Comparison of ENCODE assay signal across 8 cellular contexts in genomic region chr4:56301181-56302076, GRCh38.
DNase-seq lines count a peak whose midpoint lies in the region; ATAC-seq and TF ChIP-seq lines count a peak whose summit lies in the region.

No MANE protein-coding gene starts in this region.

- no peaks in the 10 kb centered on the region for H3K4me1 ChIP-seq in prostate gland (replicated peaks)

- no peaks in the 10 kb centered on the region for H3K9me3 Mint-ChIP-seq in activated naive CD4-positive, alpha-beta T cell treated with anti-CD3 and anti-CD28 coated beads, Interleukin-2, amount 10 ng/mL, durations not matched to agents 7 days and 5 days

- H3K4me3 Mint-ChIP-seq in activated naive CD4-positive, alpha-beta T cell treated with anti-CD3 and anti-CD28 coated beads, Interleukin-2, amount 10 ng/mL, durations not matched to agents 7 days and 5 days = peak overlapping the region; percentile 6

- H3K27ac Mint-ChIP-seq in activated naive CD4-positive, alpha-beta T cell treated with anti-CD3 and anti-CD28 coated beads, Interleukin-2, amount 10 ng/mL, durations not matched to agents 7 days and 5 days = no peak overlapping the region

- H3K9me3 ChIP-seq in prostate gland = no peaks in the 10 kb centered on the region

- H3K4me1 Mint-ChIP-seq in activated naive CD4-positive, alpha-beta T cell treated with anti-CD3 and anti-CD28 coated beads, Interleukin-2, amount 10 ng/mL, durations not matched to agents 7 days and 5 days = peaks cover 11% of the 10 kb centered on the region

- TF ChIP-seq POLR2A in prostate gland (IDR thresholded peaks at IDR 0.05) = no peak

- WGBS in prostate gland = 26% methylated on average over 10 of the region's 10 CpGs

- peak; percentile 43 for DNase-seq in GM12864 (ENCODE audit: low read depth)
- peak; percentile 75 for DNase-seq in HEK293T (ENCODE audit: extremely low spot score)
- peak; percentile 53 for DNase-seq in MV-4-11 (lab: John Stamatoyannopoulos, UW)
- DNase-seq in SK-N-DZ (ENCODE audit: low spot score) = peak; percentile 73
- peak; percentile 80 for DNase-seq in activated naive CD4-positive, alpha-beta T cell treated with anti-CD3 and anti-CD28 coated beads, Interleukin-2, amount 10 ng/mL, durations not matched to agents 7 days and 5 days
- peak; percentile 58 to 93 (median 80) for DNase-seq in head of caudate nucleus
- DNase-seq in prostate gland (ENCODE audit: low spot score) = peak; percentile 56

- ATAC-seq in HG03097 (IDR thresholded peaks at IDR 0.05; ENCODE audit: low FRiP score, unreplicated experiment) = no peak

- H3K36me3 ChIP-seq in prostate gland = no peaks in the 10 kb centered on the region

- no peaks in the 10 kb centered on the region for H3K36me3 Mint-ChIP-seq in activated naive CD4-positive, alpha-beta T cell treated with anti-CD3 and anti-CD28 coated beads, Interleukin-2, amount 10 ng/mL, durations not matched to agents 7 days and 5 days

- no peaks in the 10 kb centered on the region for H3K27me3 ChIP-seq in prostate gland (replicated peaks; ENCODE audit: insufficient read depth)

- H3K4me3 ChIP-seq in GM12864 (ENCODE audit: low read depth, low read length) = no peak overlapping the region
- H3K4me3 ChIP-seq in prostate gland = no peak overlapping the region

- no peak overlapping the region for H3K27ac ChIP-seq in prostate gland

- CTCF ChIA-PET in HEK293T (lab: Yijun Ruan, JAX) = interaction anchor here (0.6 to 0.7 kb wide), 5 partner anchors 337 to 903 kb away, joined by 3 to 6 read pairs (median 3); no protein-coding TSS in a partner anchor
- CTCF ChIA-PET in activated naive CD4-positive, alpha-beta T cell treated with anti-CD3 and anti-CD28 coated beads, Interleukin-2, amount 10 ng/mL, durations not matched to agents 7 days and 5 days (lab: Charles Lee) = interaction anchor here (0.6 to 1.4 kb wide), 8 partner anchors 10 to 353 kb away, joined by 3 to 5 read pairs (median 4); partner anchors contain the start of gene CEP135

- H3K27me3 Mint-ChIP-seq in activated naive CD4-positive, alpha-beta T cell treated with anti-CD3 and anti-CD28 coated beads, Interleukin-2, amount 10 ng/mL, durations not matched to agents 7 days and 5 days = peaks cover 13% of the 10 kb centered on the region

- TF ChIP-seq CTCF in GM12864 (IDR thresholded peaks at IDR 0.05; ENCODE audit: low read depth, low read length, missing control alignments) (peak; percentile 87), prostate gland (IDR thresholded peaks at IDR 0.05) (peak; percentile 63 to 80 (median 69))

- POLR2A ChIA-PET in HEK293T (lab: Yijun Ruan, JAX) = interaction anchor here (1.2 kb wide), 1 partner anchor 352 kb away, joined by 3 read pairs; the partner anchor contains the start of gene CEP135

- intact Hi-C loops in head of caudate nucleus (cut with DNase I) = loop anchor here (2.0 kb wide), 1 partner anchor 353 kb away; the partner anchor contains the start of gene CEP135
- intact Hi-C loops in prostate gland (cut with DNase I) = loop anchor here (1.0 kb wide), 1 partner anchor 353 kb away; the partner anchor contains the start of gene CEP135

TF ChIP-seq in HEK293T, 16 proteins besides CTCF, POLR2A, EP300 and RAD21:
- TF ChIP-seq SP1 (IDR thresholded peaks at IDR 0.05) = no peak
- TF ChIP-seq NFRKB (IDR thresholded peaks at IDR 0.05) = no peak
- TF ChIP-seq BHLHE40 (IDR thresholded peaks at IDR 0.05; ENCODE audit: borderline replicate concordance) = no peak
- TF ChIP-seq FOXA1 (IDR thresholded peaks at IDR 0.05) = no peak
- TF ChIP-seq HDGF (IDR thresholded peaks at IDR 0.05; ENCODE audit: borderline replicate concordance) = no peak
- no peak for TF ChIP-seq PKNOX1 (IDR thresholded peaks at IDR 0.05)
- no peak for TF ChIP-seq ELF4 (IDR thresholded peaks at IDR 0.05)
